ENCODE assay signal across 8 cellular contexts in the genomic region with DNA sequence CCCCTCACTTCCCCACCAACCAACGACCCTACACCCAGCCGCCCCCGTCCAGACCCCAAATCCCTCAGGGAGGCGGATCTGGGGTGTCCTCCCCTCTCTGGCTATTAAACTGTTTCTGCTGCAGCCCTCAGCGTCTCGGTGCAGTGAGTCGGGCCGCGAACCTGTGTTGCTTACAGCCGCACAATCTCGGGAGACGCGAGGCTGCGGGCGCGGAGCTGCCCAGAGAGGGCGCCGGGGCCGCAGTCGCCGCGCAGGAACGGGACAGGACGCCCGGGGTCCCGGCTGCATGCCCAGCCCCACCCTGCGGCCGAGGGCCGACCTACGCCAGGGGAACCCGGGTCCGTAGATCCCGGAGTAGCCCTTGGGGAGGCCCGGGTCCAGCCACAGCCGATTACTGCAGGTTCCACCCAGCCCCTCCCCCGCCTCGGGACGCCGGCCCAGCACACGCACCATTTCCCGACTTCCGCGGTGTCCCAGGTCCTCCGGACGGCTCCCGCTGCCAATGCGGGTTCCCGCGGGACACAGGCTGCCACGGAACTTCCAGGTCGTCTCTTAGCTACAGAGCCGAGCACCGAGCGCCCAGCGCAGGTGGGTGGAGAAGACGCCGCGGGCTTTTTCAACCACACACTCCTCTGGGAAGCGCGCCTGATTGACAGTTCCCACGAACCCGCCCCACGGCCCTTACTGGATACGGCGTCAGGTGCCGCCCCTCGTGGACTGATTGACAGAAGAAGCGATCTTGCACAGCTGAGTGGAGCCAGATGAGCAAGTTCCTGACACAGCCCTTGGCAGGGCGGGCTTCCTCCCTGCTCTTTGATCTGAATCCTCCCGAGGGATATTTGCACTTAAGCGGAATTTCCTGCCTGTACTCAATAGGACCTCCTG. TPM values are rescaled to one million over a fixed set of nuclear protein-coding genes. Genes with fewer than 3 reads are reported as not detected.
A peak's percentile ranks its signal among the peaks of the same experiment; 100 is the strongest.
DNase-seq lines count a peak whose midpoint lies in the region; ATAC-seq and TF ChIP-seq lines count a peak whose summit lies in the region.

ZNF799 (minus strand) TSS at position 654 of the 885 bp plus-strand sequence; CDS start at position 453, 201 bp downstream.

- TF ChIP-seq CTCF in HFF-Myc (IDR thresholded peaks at IDR 0.05; ENCODE audit: low read depth, low read length, missing control alignments) = no peak
- TF ChIP-seq CTCF in glutamatergic neuron (IDR thresholded peaks at IDR 0.05; ENCODE audit: partially characterized antibody, unreplicated experiment) = no peak
- TF ChIP-seq CTCF in osteoblast (IDR thresholded peaks at IDR 0.05; ENCODE audit: extremely low read depth, low read depth, low read length) = no peak
- TF ChIP-seq CTCF in thoracic aorta (IDR thresholded peaks at IDR 0.05) = no peak

- DNase-seq in GM03348 (ENCODE audit: low spot score) (peak; percentile 94), HFF-Myc (ENCODE audit: extremely low read depth, low read depth) (peak; percentile 83), NAMALWA (ENCODE audit: low spot score) (peak; percentile 94), SK-N-MC (ENCODE audit: low read depth, low spot score) (peak; percentile 48), glutamatergic neuron (peak; percentile 93), osteoblast (ENCODE audit: insufficient read length, low spot score, missing footprints) (peak; percentile 95), thoracic aorta (ENCODE audit: low spot score) (peak; percentile 97)

- H3K36me3 Mint-ChIP-seq in activated naive CD4-positive, alpha-beta T cell treated with anti-CD3 and anti-CD28 coated beads, Interleukin-2, amount 50 U/mL, for 24 hours = peaks cover 12% of the 10 kb centered on the region
- no peaks in the 10 kb centered on the region for H3K36me3 Mint-ChIP-seq in glutamatergic neuron (ENCODE audit: unreplicated experiment)

- no peaks in the 10 kb centered on the region for H3K27me3 Mint-ChIP-seq in activated naive CD4-positive, alpha-beta T cell treated with anti-CD3 and anti-CD28 coated beads, Interleukin-2, amount 50 U/mL, for 24 hours
- H3K27me3 Mint-ChIP-seq in glutamatergic neuron (ENCODE audit: unreplicated experiment) = peaks cover 3% of the 10 kb centered on the region

- ATAC-seq in thoracic aorta (ENCODE audit: insufficient number of reproducible peaks, low FRiP score, low read depth) = peak; percentile 90

- no peaks in the 10 kb centered on the region for H3K9me3 ChIP-seq in SK-N-MC (ENCODE audit: low read depth, low read length)
- no peaks in the 10 kb centered on the region for H3K9me3 ChIP-seq in osteoblast (ENCODE audit: low read depth, low read length)
- H3K9me3 ChIP-seq in thoracic aorta = no peaks in the 10 kb centered on the region

- H3K36me3 ChIP-seq in SK-N-MC (ENCODE audit: insufficient read depth, low read length) = no peaks in the 10 kb centered on the region
- H3K36me3 ChIP-seq in osteoblast (ENCODE audit: insufficient read depth, low read length) = no peaks in the 10 kb centered on the region
- H3K36me3 ChIP-seq in thoracic aorta = no peaks in the 10 kb centered on the region

- peaks cover 26% of the 10 kb centered on the region for H3K4me1 Mint-ChIP-seq in activated naive CD4-positive, alpha-beta T cell treated with anti-CD3 and anti-CD28 coated beads, Interleukin-2, amount 50 U/mL, for 24 hours
- H3K4me1 Mint-ChIP-seq in glutamatergic neuron (ENCODE audit: low read depth, unreplicated experiment) = peaks cover 3% of the 10 kb centered on the region

- H2AFZ ChIP-seq in osteoblast (ENCODE audit: low read length) = peak within 1 kb of the TSS; percentile 95

- peak within 1 kb of the TSS; percentile 93 for H3K4me3 Mint-ChIP-seq in activated naive CD4-positive, alpha-beta T cell treated with anti-CD3 and anti-CD28 coated beads, Interleukin-2, amount 50 U/mL, for 24 hours
- H3K4me3 Mint-ChIP-seq in glutamatergic neuron (ENCODE audit: unreplicated experiment) = peak within 1 kb of the TSS; percentile 86

- H3K27ac ChIP-seq in SK-N-MC (no peak within 1 kb of the TSS), osteoblast (ENCODE audit: low read depth, low read length) (peak within 1 kb of the TSS; percentile 61), thoracic aorta (peak within 1 kb of the TSS; percentile 83 to 84)

- no peaks in the 10 kb centered on the region for H4K20me1 ChIP-seq in osteoblast (ENCODE audit: insufficient read depth, low read length)

- no peaks in the 10 kb centered on the region for H3K4me1 ChIP-seq in osteoblast (ENCODE audit: insufficient read depth, low read length)
- H3K4me1 ChIP-seq in thoracic aorta (ENCODE audit: control insufficient read depth in 1 of 2, low read depth in 2 of 2) = peaks cover 5 to 7% of the 10 kb centered on the region in 2 donors

- peak within 1 kb of the TSS; percentile 89 for H3K27ac Mint-ChIP-seq in activated naive CD4-positive, alpha-beta T cell treated with anti-CD3 and anti-CD28 coated beads, Interleukin-2, amount 50 U/mL, for 24 hours
- peak within 1 kb of the TSS; percentile 79 for H3K27ac Mint-ChIP-seq in glutamatergic neuron (ENCODE audit: unreplicated experiment)

- H3K79me2 ChIP-seq in osteoblast (ENCODE audit: insufficient read depth, low read length) = peaks cover 7% of the 10 kb centered on the region

- H3K27me3 ChIP-seq in osteoblast (ENCODE audit: insufficient read depth, low read length) (no peaks in the 10 kb centered on the region), thoracic aorta (replicated peaks; ENCODE audit: insufficient read depth) (no peaks in the 10 kb centered on the region)

- H3K4me2 ChIP-seq in osteoblast (ENCODE audit: insufficient read depth, low read length) = peak within 1 kb of the TSS; percentile 90

- H3K9ac ChIP-seq in SK-N-MC (ENCODE audit: insufficient read length) = no peak within 1 kb of the TSS

- no peaks in the 10 kb centered on the region for H3K9me3 Mint-ChIP-seq in activated naive CD4-positive, alpha-beta T cell treated with anti-CD3 and anti-CD28 coated beads, Interleukin-2, amount 50 U/mL, for 24 hours
- H3K9me3 Mint-ChIP-seq in glutamatergic neuron (ENCODE audit: unreplicated experiment) = peaks cover 10% of the 10 kb centered on the region

- H3K4me3 ChIP-seq in HFF-Myc (replicated peaks; ENCODE audit: low read depth, low read length) (peak within 1 kb of the TSS; percentile 54), SK-N-MC (peak within 1 kb of the TSS; percentile 75), osteoblast (ENCODE audit: insufficient read depth, low read length) (peak within 1 kb of the TSS; percentile 94), thoracic aorta (peak within 1 kb of the TSS; percentile 92)

RNA-seq across cellular contexts. Expression of gene ZNF799, which starts in this region (rescaled TPM):
- total RNA-seq in glutamatergic neuron (ENCODE audit: unreplicated experiment) (2.6 TPM), osteoblast (3.2 and 3.3 TPM in 2 replicates), thoracic aorta (1 to 10 TPM; 6.8 to 7.6 TPM)
